Comparison of ENCODE assay signal across 8 cellular contexts in genomic region chr2:170715062-170715931, GRCh38. TPM values are rescaled to one million over a fixed set of nuclear protein-coding genes. Genes with fewer than 3 reads are reported as not detected.
DNase-seq lines count a peak whose midpoint lies in the region; ATAC-seq and TF ChIP-seq lines count a peak whose summit lies in the region.

SP5 (plus strand) TSS chr2:170715337; CDS start chr2:170715513, 176 bp downstream.

- TF ChIP-seq CTCF in CD14-positive monocyte (IDR thresholded peaks at IDR 0.05): no peak
- TF ChIP-seq CTCF in HL-60 (IDR thresholded peaks at IDR 0.05; ENCODE audit: insufficient read depth, low read length): no peak

- H3K4me1 Mint-ChIP-seq in CD14-positive monocyte: peaks cover 36% of the 10 kb centered on the region

- H3K27me3 ChIP-seq in HL-60 (ENCODE audit: insufficient read depth, poor library complexity, severe bottlenecking): peaks cover 84% of the 10 kb centered on the region

- H3K36me3 ChIP-seq in SK-N-MC (ENCODE audit: insufficient read depth, low read length): no peaks in the 10 kb centered on the region

- no peaks in the 10 kb centered on the region for H3K9me3 ChIP-seq in SK-N-MC (ENCODE audit: low read depth, low read length)

- peaks cover 10% of the 10 kb centered on the region in 2 donors for H3K36me3 Mint-ChIP-seq in CD14-positive monocyte

- H3K4me3 ChIP-seq in HL-60 (replicated peaks; ENCODE audit: insufficient read depth, low read length) (peak within 1 kb of the TSS; percentile 38), SK-N-MC (peak within 1 kb of the TSS; percentile 61)

- H3K27ac ChIP-seq in HL-60 (replicated peaks) (no peak within 1 kb of the TSS), SK-N-MC (no peak within 1 kb of the TSS)

- intact Hi-C loops in CD14-positive monocyte (cut with micrococcal nuclease): no loop called here

- DNase-seq in CD14-positive monocyte (ENCODE audit: low spot score): no peak
- DNase-seq in HL-60 (ENCODE audit: low read depth in 1 of 2, low spot score in 1 of 2): no peak
- no peak for DNase-seq in SK-N-MC (ENCODE audit: low read depth, low spot score)
- peak; percentile 49 for DNase-seq in central memory CD4-positive, alpha-beta T cell
- DNase-seq in islet precursor cell: peak; percentile 84
- peak; percentile 22 to 23 for DNase-seq in stimulated activated CD4-positive, alpha-beta T cell treated with anti-CD3 and anti-CD28 coated beads, Interleukin-2, amount 100 ng/mL, for 24 hours

- peak within 1 kb of the TSS; percentile 78 to 98 for H3K4me3 Mint-ChIP-seq in CD14-positive monocyte

- peaks cover 86 to 93% (median 86%) of the 10 kb centered on the region in 3 donors for H3K27me3 Mint-ChIP-seq in CD14-positive monocyte (ENCODE audit: low read depth in 3 of 3)

- H3K27ac Mint-ChIP-seq in CD14-positive monocyte: no peak within 1 kb of the TSS

- ATAC-seq in HG03469 (IDR thresholded peaks at IDR 0.05; ENCODE audit: unreplicated experiment) (no peak), HG02571 (IDR thresholded peaks at IDR 0.05; ENCODE audit: unreplicated experiment) (no peak)

- peaks cover 0 to 26% (median 14%) of the 10 kb centered on the region in 7 donors for H3K9me3 Mint-ChIP-seq in CD14-positive monocyte

- no peak within 1 kb of the TSS for H3K9ac ChIP-seq in SK-N-MC (ENCODE audit: insufficient read length)

RNA-seq across cellular contexts. Expression of gene SP5, which starts in this region (rescaled TPM):
- polyA plus RNA-seq in CD14-positive monocyte: not detected

Comparison
In these comparisons a context has a peak if more than half of its experiments do, and no peak if none do; other contexts are left out.
1. DNase-seq: peak in central memory CD4-positive, alpha-beta T cell (single experiment), islet precursor cell (single experiment) and stimulated activated CD4-positive, alpha-beta T cell treated with anti-CD3 and anti-CD28 coated beads, Interleukin-2, amount 100 ng/mL, for 24 hours (2 of 2); none in CD14-positive monocyte (single experiment), HL-60 (0 of 2) and SK-N-MC (single experiment).